Comparison of ENCODE assay signal across 1 cellular context in the genomic region with DNA sequence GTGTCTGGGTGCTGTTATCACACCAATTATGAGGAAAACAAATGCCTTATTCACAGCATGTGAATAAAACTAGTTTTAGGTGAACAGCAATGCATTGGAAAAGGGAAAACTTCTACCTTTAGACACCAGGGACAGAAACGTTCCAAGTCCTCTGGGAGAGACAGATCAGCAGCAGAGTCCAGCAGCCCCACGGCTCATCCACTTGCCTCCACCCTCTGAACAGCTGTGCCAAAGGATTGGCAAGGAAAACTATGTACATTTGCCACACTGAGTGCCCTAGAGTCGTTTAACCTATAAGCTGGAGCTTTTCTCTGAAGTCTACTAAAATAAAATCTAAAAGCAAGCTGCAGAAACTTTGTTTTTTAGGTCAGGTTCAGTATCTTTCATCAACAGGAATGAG.
TF ChIP-seq lines count a peak whose summit lies in the region.

No MANE protein-coding gene starts in this region.

TF ChIP-seq in HepG2, 621 proteins besides CTCF, POLR2A, EP300 and RAD21 (continued from another document):
- TF ChIP-seq, protein P1, sequence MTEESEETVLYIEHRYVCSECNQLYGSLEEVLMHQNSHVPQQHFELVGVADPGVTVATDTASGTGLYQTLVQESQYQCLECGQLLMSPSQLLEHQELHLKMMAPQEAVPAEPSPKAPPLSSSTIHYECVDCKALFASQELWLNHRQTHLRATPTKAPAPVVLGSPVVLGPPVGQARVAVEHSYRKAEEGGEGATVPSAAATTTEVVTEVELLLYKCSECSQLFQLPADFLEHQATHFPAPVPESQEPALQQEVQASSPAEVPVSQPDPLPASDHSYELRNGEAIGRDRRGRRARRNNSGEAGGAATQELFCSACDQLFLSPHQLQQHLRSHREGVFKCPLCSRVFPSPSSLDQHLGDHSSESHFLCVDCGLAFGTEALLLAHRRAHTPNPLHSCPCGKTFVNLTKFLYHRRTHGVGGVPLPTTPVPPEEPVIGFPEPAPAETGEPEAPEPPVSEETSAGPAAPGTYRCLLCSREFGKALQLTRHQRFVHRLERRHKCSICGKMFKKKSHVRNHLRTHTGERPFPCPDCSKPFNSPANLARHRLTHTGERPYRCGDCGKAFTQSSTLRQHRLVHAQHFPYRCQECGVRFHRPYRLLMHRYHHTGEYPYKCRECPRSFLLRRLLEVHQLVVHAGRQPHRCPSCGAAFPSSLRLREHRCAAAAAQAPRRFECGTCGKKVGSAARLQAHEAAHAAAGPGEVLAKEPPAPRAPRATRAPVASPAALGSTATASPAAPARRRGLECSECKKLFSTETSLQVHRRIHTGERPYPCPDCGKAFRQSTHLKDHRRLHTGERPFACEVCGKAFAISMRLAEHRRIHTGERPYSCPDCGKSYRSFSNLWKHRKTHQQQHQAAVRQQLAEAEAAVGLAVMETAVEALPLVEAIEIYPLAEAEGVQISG (CRISPR knock-in tag; IDR thresholded peaks at IDR 0.05) = no peak
- TF ChIP-seq ZNF234 (CRISPR knock-in tag; conservative IDR thresholded peaks at IDR 0.05) (no peak), CREB1 (IDR thresholded peaks at IDR 0.05) (no peak), CREB1 (CRISPR knock-in tag; IDR thresholded peaks at IDR 0.05) (no peak), TSC22D2 (CRISPR knock-in tag; IDR thresholded peaks at IDR 0.05; ENCODE audit: borderline replicate concordance) (no peak)
- TF ChIP-seq, protein P2, sequence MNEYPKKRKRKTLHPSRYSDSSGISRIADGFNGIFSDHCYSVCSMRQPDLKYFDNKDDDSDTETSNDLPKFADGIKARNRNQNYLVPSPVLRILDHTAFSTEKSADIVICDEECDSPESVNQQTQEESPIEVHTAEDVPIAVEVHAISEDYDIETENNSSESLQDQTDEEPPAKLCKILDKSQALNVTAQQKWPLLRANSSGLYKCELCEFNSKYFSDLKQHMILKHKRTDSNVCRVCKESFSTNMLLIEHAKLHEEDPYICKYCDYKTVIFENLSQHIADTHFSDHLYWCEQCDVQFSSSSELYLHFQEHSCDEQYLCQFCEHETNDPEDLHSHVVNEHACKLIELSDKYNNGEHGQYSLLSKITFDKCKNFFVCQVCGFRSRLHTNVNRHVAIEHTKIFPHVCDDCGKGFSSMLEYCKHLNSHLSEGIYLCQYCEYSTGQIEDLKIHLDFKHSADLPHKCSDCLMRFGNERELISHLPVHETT (CRISPR knock-in tag; conservative IDR thresholded peaks at IDR 0.05) = no peak
TF ChIP-seq in HepG2: peak in this region for 0.
